11 cellular contexts compared by ENCODE assay signal in genomic region chr14:61510736-61511557, GRCh38.
DNase-seq lines count a peak whose midpoint lies in the region; ATAC-seq and TF ChIP-seq lines count a peak whose summit lies in the region.
"Had no signal": no experiment of that assay in that cellular context is flagged by ENCODE, and none has a peak within 500 bp of the region (broad histone marks: within the 10 kb centered on the region; RNA-seq: fewer than 3 reads in every experiment).

No MANE protein-coding gene starts in this region.

- peaks cover 35 to 82% (median 57%) of the 10 kb centered on the region in 3 donors for H3K4me1 ChIP-seq in esophagus squamous epithelium

- H3K27ac Mint-ChIP-seq in T-helper 1 cell treated with Interleukin-12 subunit alpha and Interleukin-12 subunit beta and Interleukin-4 antibody, amounts not matched to agents 30 μg/mL and 1 μg/mL, for 36 hours: peak overlapping the region; percentile 74
- H3K27ac Mint-ChIP-seq in activated B cell treated with CpG ODN at 0.5 μM for 24 hours: peak overlapping the region; percentile 73
- H3K27ac Mint-ChIP-seq in stimulated activated naive B cell treated with anti-CD40 and anti-IgM and Interleukin-4, amounts not matched to agents 10 μg/mL and 1 μg/mL and 100 μg/mL, for 72 hours: peak overlapping the region; percentile 81

- CTCF ChIA-PET in activated B cell treated with CpG ODN at 0.5 μM for 24 hours (lab: Charles Lee): interaction anchor here (2.0 kb wide), 1 partner anchor 10 kb away, joined by 9 read pairs; no protein-coding TSS in a partner anchor

- DNase-seq in T-helper 1 cell (no peak), activated B cell treated with CpG ODN at 0.5 μM for 24 hours (no peak), esophagus squamous epithelium (lab: John Stamatoyannopoulos, UW) (no peak), NCI-H345 (lab: John Stamatoyannopoulos, UW) (no peak), posterior cingulate gyrus (no peak)
- no peak for DNase-seq in stimulated activated naive B cell treated with anti-CD40 and anti-IgM and Interleukin-4, amounts not matched to agents 10 μg/mL and 1 μg/mL and 100 μg/mL, for 72 hours
- DNase-seq: GF-D8, left ventricle myocardium inferior, NCI-H2171 had no signal

- H3K4me1 Mint-ChIP-seq in T-helper 1 cell treated with Interleukin-12 subunit alpha and Interleukin-12 subunit beta and Interleukin-4 antibody, amounts not matched to agents 30 μg/mL and 1 μg/mL, for 36 hours (ENCODE audit: low read depth): peaks cover 73% of the 10 kb centered on the region
- H3K4me1 Mint-ChIP-seq in activated B cell treated with CpG ODN at 0.5 μM for 24 hours: peaks cover 53% of the 10 kb centered on the region
- H3K4me1 Mint-ChIP-seq in stimulated activated naive B cell treated with anti-CD40 and anti-IgM and Interleukin-4, amounts not matched to agents 10 μg/mL and 1 μg/mL and 100 μg/mL, for 72 hours: peaks cover 35 to 57% of the 10 kb centered on the region in 2 donors

- peaks cover 0 to 13% (median 0%) of the 10 kb centered on the region in 3 donors for H3K36me3 ChIP-seq in esophagus squamous epithelium
- H3K36me3 ChIP-seq: left ventricle myocardium inferior had no signal

- no peak overlapping the region for H3K4me3 Mint-ChIP-seq in T-helper 1 cell treated with Interleukin-12 subunit alpha and Interleukin-12 subunit beta and Interleukin-4 antibody, amounts not matched to agents 30 μg/mL and 1 μg/mL, for 36 hours
- no peak overlapping the region for H3K4me3 Mint-ChIP-seq in activated B cell treated with CpG ODN at 0.5 μM for 24 hours
- H3K4me3 Mint-ChIP-seq in stimulated activated naive B cell treated with anti-CD40 and anti-IgM and Interleukin-4, amounts not matched to agents 10 μg/mL and 1 μg/mL and 100 μg/mL, for 72 hours: no peak overlapping the region

- POLR2A ChIA-PET in activated B cell treated with CpG ODN at 0.5 μM for 24 hours (lab: Charles Lee): interaction anchor here (0.5 to 1.5 kb wide), 4 partner anchors 22 to 216 kb away, joined by 3 to 6 read pairs (median 3); no protein-coding TSS in a partner anchor

- H3K9me3 ChIP-seq in esophagus squamous epithelium: no peaks in the 10 kb centered on the region
- H3K9me3 ChIP-seq: left ventricle myocardium inferior had no signal

- no peaks in the 10 kb centered on the region for H3K27me3 Mint-ChIP-seq in T-helper 1 cell treated with Interleukin-12 subunit alpha and Interleukin-12 subunit beta and Interleukin-4 antibody, amounts not matched to agents 30 μg/mL and 1 μg/mL, for 36 hours (ENCODE audit: low read depth)
- H3K27me3 Mint-ChIP-seq in activated B cell treated with CpG ODN at 0.5 μM for 24 hours: no peaks in the 10 kb centered on the region
- no peaks in the 10 kb centered on the region for H3K27me3 Mint-ChIP-seq in stimulated activated naive B cell treated with anti-CD40 and anti-IgM and Interleukin-4, amounts not matched to agents 10 μg/mL and 1 μg/mL and 100 μg/mL, for 72 hours

- TF ChIP-seq CTCF in activated B cell treated with CpG ODN at 0.5 μM for 24 hours (IDR thresholded peaks at IDR 0.05) (no peak), esophagus squamous epithelium (IDR thresholded peaks at IDR 0.05) (no peak)

- no peak overlapping the region for H3K4me3 ChIP-seq in esophagus squamous epithelium
- H3K4me3 ChIP-seq: left ventricle myocardium inferior had no signal

- intact Hi-C loops in activated B cell treated with CpG ODN at 0.5 μM for 24 hours (cut with micrococcal nuclease): loop anchor here (2.0 kb wide), 1 partner anchor 16 kb away; no protein-coding TSS in a partner anchor
- intact Hi-C loops in esophagus squamous epithelium (cut with DNase I): no loop called here
- intact Hi-C loops in posterior cingulate gyrus (cut with DNase I): no loop called here

- 42 to 67% methylated on average over 6 of the region's 6 CpGs for WGBS in esophagus squamous epithelium, 2 donors

- H3K9me3 Mint-ChIP-seq in T-helper 1 cell treated with Interleukin-12 subunit alpha and Interleukin-12 subunit beta and Interleukin-4 antibody, amounts not matched to agents 30 μg/mL and 1 μg/mL, for 36 hours: no peaks in the 10 kb centered on the region
- H3K9me3 Mint-ChIP-seq in activated B cell treated with CpG ODN at 0.5 μM for 24 hours: no peaks in the 10 kb centered on the region
- H3K9me3 Mint-ChIP-seq in stimulated activated naive B cell treated with anti-CD40 and anti-IgM and Interleukin-4, amounts not matched to agents 10 μg/mL and 1 μg/mL and 100 μg/mL, for 72 hours: no peaks in the 10 kb centered on the region

- peaks cover 57% of the 10 kb centered on the region for H3K36me3 Mint-ChIP-seq in T-helper 1 cell treated with Interleukin-12 subunit alpha and Interleukin-12 subunit beta and Interleukin-4 antibody, amounts not matched to agents 30 μg/mL and 1 μg/mL, for 36 hours (ENCODE audit: low read depth)
- H3K36me3 Mint-ChIP-seq in activated B cell treated with CpG ODN at 0.5 μM for 24 hours (ENCODE audit: low read depth): no peaks in the 10 kb centered on the region
- peaks cover 3 to 6% of the 10 kb centered on the region in 2 donors for H3K36me3 Mint-ChIP-seq in stimulated activated naive B cell treated with anti-CD40 and anti-IgM and Interleukin-4, amounts not matched to agents 10 μg/mL and 1 μg/mL and 100 μg/mL, for 72 hours

- peak overlapping the region; percentile 60 to 86 (median 84) for H3K27ac ChIP-seq in esophagus squamous epithelium

- no peak for ATAC-seq in activated B cell treated with CpG ODN at 0.5 μM for 24 hours (ENCODE audit: low read depth)
- peak; percentile 10 to 27 for ATAC-seq in stimulated activated naive B cell treated with anti-CD40 and anti-IgM and Interleukin-4, amounts not matched to agents 10 μg/mL and 1 μg/mL and 100 μg/mL, for 72 hours (replicated peaks)
- no peak for ATAC-seq in GM21576 (IDR thresholded peaks at IDR 0.05; ENCODE audit: unreplicated experiment)

- no peaks in the 10 kb centered on the region for H3K27me3 ChIP-seq in esophagus squamous epithelium

- TF ChIP-seq POLR2A in esophagus squamous epithelium (IDR thresholded peaks at IDR 0.05): no peak

Comparison
In these comparisons a context has a peak if more than half of its experiments do, and no peak if none do; other contexts are left out.
1. ATAC-seq: peak in stimulated activated naive B cell treated with anti-CD40 and anti-IgM and Interleukin-4, amounts not matched to agents 10 μg/mL and 1 μg/mL and 100 μg/mL, for 72 hours (2 of 2); none in activated B cell treated with CpG ODN at 0.5 μM for 24 hours (single experiment) and GM21576 (single experiment).
2. Peak in every context shown above with its lines, with median percentiles within 50 percentile points of each other: H3K27ac Mint-ChIP-seq.